In genomic region chr13:24616514-24616913, GRCh38 we compare ENCODE assay signal across 19 cellular contexts.
"Had no signal": no experiment of that assay in that cellular context is flagged by ENCODE, and none has a peak within 500 bp of the region (broad histone marks: within the 10 kb centered on the region; RNA-seq: fewer than 3 reads in every experiment).

No MANE protein-coding gene starts in this region.

- H3K27me3 Mint-ChIP-seq: dendritic cell treated with granulocyte-macrophage colony-stimulating factor and Interleukin-4, amounts not matched to agents 40 ng/mL and 50 ng/mL, for 4 days; naive thymus-derived CD4-positive, alpha-beta T cell; stimulated activated memory B cell treated with anti-CD40 and anti-IgM and Interleukin-4, amounts not matched to agents 10 μg/mL and 1 μg/mL and 100 μg/mL, for 72 hours; stimulated activated naive CD8-positive, alpha-beta T cell treated with anti-CD3 and anti-CD28 coated beads, Interleukin-15, Interleukin-2, amounts not matched to agents 100 ng/mL and 50 ng/mL, for 24 hours had no signal

- H3K4me3 Mint-ChIP-seq: dendritic cell treated with granulocyte-macrophage colony-stimulating factor and Interleukin-4, amounts not matched to agents 40 ng/mL and 50 ng/mL, for 4 days; naive thymus-derived CD4-positive, alpha-beta T cell; neural progenitor cell; stimulated activated memory B cell treated with anti-CD40 and anti-IgM and Interleukin-4, amounts not matched to agents 10 μg/mL and 1 μg/mL and 100 μg/mL, for 72 hours; stimulated activated naive CD8-positive, alpha-beta T cell treated with anti-CD3 and anti-CD28 coated beads, Interleukin-15, Interleukin-2, amounts not matched to agents 100 ng/mL and 50 ng/mL, for 24 hours had no signal

- DNase-seq: foreskin melanocyte; head of caudate nucleus; left colon; left ventricle myocardium superior; mesendoderm; naive thymus-derived CD4-positive, alpha-beta T cell; occipital lobe; posterior cingulate gyrus; spleen; stimulated activated CD4-positive, alpha-beta T cell treated with anti-CD3 and anti-CD28 coated beads, Interleukin-15, amount 100 ng/mL, for 24 hours; stimulated activated CD4-positive, alpha-beta T cell treated with anti-CD3 and anti-CD28 coated beads, Interleukin-1b, Interleukin-23, amount 100 ng/mL, for 48 hours; stimulated activated CD4-positive, alpha-beta T cell treated with anti-CD3 and anti-CD28 coated beads, Interleukin-4, amount 100 ng/mL, for 24 hours; tibial artery; uterus had no signal

- ATAC-seq: left colon; left ventricle myocardium superior; naive thymus-derived CD4-positive, alpha-beta T cell; sciatic nerve; stimulated activated memory B cell treated with anti-CD40 and anti-IgM and Interleukin-4, amounts not matched to agents 10 μg/mL and 1 μg/mL and 100 μg/mL, for 72 hours had no signal

- H3K36me3 Mint-ChIP-seq: neural progenitor cell; stimulated activated memory B cell treated with anti-CD40 and anti-IgM and Interleukin-4, amounts not matched to agents 10 μg/mL and 1 μg/mL and 100 μg/mL, for 72 hours had no signal

- H3K9me3 Mint-ChIP-seq: dendritic cell treated with granulocyte-macrophage colony-stimulating factor and Interleukin-4, amounts not matched to agents 40 ng/mL and 50 ng/mL, for 4 days; neural progenitor cell; stimulated activated memory B cell treated with anti-CD40 and anti-IgM and Interleukin-4, amounts not matched to agents 10 μg/mL and 1 μg/mL and 100 μg/mL, for 72 hours; stimulated activated naive CD8-positive, alpha-beta T cell treated with anti-CD3 and anti-CD28 coated beads, Interleukin-15, Interleukin-2, amounts not matched to agents 100 ng/mL and 50 ng/mL, for 24 hours had no signal

- H3K27ac Mint-ChIP-seq: dendritic cell treated with granulocyte-macrophage colony-stimulating factor and Interleukin-4, amounts not matched to agents 40 ng/mL and 50 ng/mL, for 4 days; neural progenitor cell; stimulated activated memory B cell treated with anti-CD40 and anti-IgM and Interleukin-4, amounts not matched to agents 10 μg/mL and 1 μg/mL and 100 μg/mL, for 72 hours; stimulated activated naive CD8-positive, alpha-beta T cell treated with anti-CD3 and anti-CD28 coated beads, Interleukin-15, Interleukin-2, amounts not matched to agents 100 ng/mL and 50 ng/mL, for 24 hours had no signal
